Comparison of ENCODE assay signal across 1 cellular context in genomic region chr6:137944403-137945148, GRCh38.
TF ChIP-seq lines count a peak whose summit lies in the region.
"Not testable (repeated sequence)": the region's sequence is repeated elsewhere in the genome, so short reads cannot be mapped to it uniquely, and the experiment has no call there.

No MANE protein-coding gene starts in this region.

TF ChIP-seq in K562, 482 proteins besides CTCF, POLR2A, EP300 and RAD21 (continued from another document):
- TF ChIP-seq DEAF1 (CRISPR knock-in tag; IDR thresholded peaks at IDR 0.05) (peak; percentile 87), TOE1 (IDR thresholded peaks at IDR 0.05; ENCODE audit: borderline replicate concordance) (0 out of 2 replicates have a peak, but pooled peaks have one; percentile 58), ARID3A (IDR thresholded peaks at IDR 0.05; ENCODE audit: borderline replicate concordance, low read depth, low read length) (peak; percentile 41; the same call in 1 of the 2 replicates), RCOR1 (IDR thresholded peaks at IDR 0.05; ENCODE audit: borderline replicate concordance in 1 of 2, low read depth in 2 of 2, low read length in 2 of 2) (0 out of 4 replicates have a peak, but pooled peaks of 1 of the 2 experiments have one; percentile 27)
- not testable (repeated sequence) for TF ChIP-seq TOE1 (CRISPR knock-in tag; IDR thresholded peaks at IDR 0.05; ENCODE audit: borderline replicate concordance, low read depth)
TF ChIP-seq in K562: peak in this region for 15; not testable (repeated sequence) for 467.
